ENCODE assay signal across 16 cellular contexts in genomic region chr4:82753238-82753637, GRCh38. TPM values are rescaled to one million over a fixed set of nuclear protein-coding genes. Genes with fewer than 3 reads are reported as not detected.
DNase-seq lines count a peak whose midpoint lies in the region; ATAC-seq, FAIRE-seq and TF ChIP-seq lines count a peak whose summit lies in the region.
"Had no signal": no experiment of that assay in that cellular context is flagged by ENCODE, and none has a peak within 500 bp of the region (broad histone marks: within the 10 kb centered on the region; RNA-seq: fewer than 3 reads in every experiment).

No MANE protein-coding gene starts in this region.

- H3K27me3 ChIP-seq in cardiac muscle cell = no peaks in the 10 kb centered on the region
- no peaks in the 10 kb centered on the region for H3K27me3 ChIP-seq in esophagus squamous epithelium
- H3K27me3 ChIP-seq in pancreas = no peaks in the 10 kb centered on the region
- no peaks in the 10 kb centered on the region for H3K27me3 ChIP-seq in vagina
- no peaks in the 10 kb centered on the region for H3K27me3 ChIP-seq in CD4-positive, alpha-beta T cell (ENCODE audit: control insufficient read depth, insufficient read depth, low read length)
- H3K27me3 ChIP-seq: uterus had no signal

- no peaks in the 10 kb centered on the region for H3K9me3 Mint-ChIP-seq in CD4-positive, alpha-beta T cell

- H3K36me3 ChIP-seq in cardiac muscle cell (no peaks in the 10 kb centered on the region), esophagus squamous epithelium (no peaks in the 10 kb centered on the region), pancreas (no peaks in the 10 kb centered on the region), vagina (no peaks in the 10 kb centered on the region)
- H3K36me3 ChIP-seq: uterus had no signal

- H3K27ac ChIP-seq in cardiac muscle cell = peak overlapping the region; percentile 33
- H3K27ac ChIP-seq in esophagus squamous epithelium = peak overlapping the region in 3 of 4 donors; percentile 44 to 64 (median 52)
- H3K27ac ChIP-seq in pancreas = peak overlapping the region in 2 of 4 donors; percentile 55 to 57
- peak overlapping the region; percentile 64 for H3K27ac ChIP-seq in vagina
- no peak overlapping the region for H3K27ac ChIP-seq in CD4-positive, alpha-beta T cell (ENCODE audit: low read depth, low read length)

- FAIRE-seq in pancreas (lab: Jason Lieb, UNC) = no peak
- FAIRE-seq: islet of Langerhans, TTC549 had no signal

- H3K4me3 Mint-ChIP-seq in CD4-positive, alpha-beta T cell = no peak overlapping the region
- H3K4me3 Mint-ChIP-seq: activated CD8-positive, alpha-beta T cell treated with anti-CD3 and anti-CD28 coated beads, Interleukin-2, amount 10 ng/mL, durations not matched to agents 7 days and 5 days had no signal

- peaks cover 20% of the 10 kb centered on the region for H3K4me1 ChIP-seq in cardiac muscle cell (ENCODE audit: low read depth)
- peaks cover 12 to 18% (median 14%) of the 10 kb centered on the region in 3 donors for H3K4me1 ChIP-seq in esophagus squamous epithelium
- peaks cover 6 to 24% (median 11%) of the 10 kb centered on the region in 3 donors for H3K4me1 ChIP-seq in pancreas
- H3K4me1 ChIP-seq in vagina = peaks cover 20% of the 10 kb centered on the region

- CTCF ChIA-PET in CD4-positive, alpha-beta T cell (lab: Charles Lee) = no interaction called here

- no peaks in the 10 kb centered on the region for H3K36me3 Mint-ChIP-seq in CD4-positive, alpha-beta T cell (ENCODE audit: low read depth)

- DNase-seq in cardiac muscle cell (ENCODE audit: low read depth in 1 of 2, low spot score in 1 of 2) (peak in 1 of 2 donors; percentile 41), Right ventricle myocardium superior (no peak), esophagus squamous epithelium (lab: John Stamatoyannopoulos, UW) (no peak), pancreas (peak in 4 of 6 donors; percentile 63 to 72 (median 66)), vagina (ENCODE audit: extremely low spot score in 2 of 2) (no peak), foreskin melanocyte (no peak)
- no peak for DNase-seq in CD4-positive, alpha-beta T cell
- DNase-seq: activated CD8-positive, alpha-beta T cell treated with anti-CD3 and anti-CD28 coated beads, Interleukin-2, amount 10 ng/mL, durations not matched to agents 7 days and 5 days; activated effector memory CD4-positive, alpha-beta T cell treated with Interleukin-2 at 50 U/mL for 16 hours; aorta; NCI-H2081 treated with DMSO at 0.1 percent for 48 hours; SIG-M5; uterus had no signal

- POLR2A ChIA-PET in CD4-positive, alpha-beta T cell (lab: Charles Lee) = no interaction called here

- no peaks in the 10 kb centered on the region for H3K27me3 Mint-ChIP-seq in CD4-positive, alpha-beta T cell

- H3K4me3 ChIP-seq in cardiac muscle cell (no peak overlapping the region), esophagus squamous epithelium (no peak overlapping the region), pancreas (no peak overlapping the region), vagina (no peak overlapping the region)
- H3K4me3 ChIP-seq: uterus had no signal

- H3K27ac Mint-ChIP-seq in CD4-positive, alpha-beta T cell = no peak overlapping the region
- H3K27ac Mint-ChIP-seq: activated CD8-positive, alpha-beta T cell treated with anti-CD3 and anti-CD28 coated beads, Interleukin-2, amount 10 ng/mL, durations not matched to agents 7 days and 5 days had no signal

- WGBS in esophagus squamous epithelium, 2 donors = 58 to 81% methylated on average over 4 of the region's 4 CpGs
- 27 to 38% methylated on average over 4 of the region's 4 CpGs for WGBS in pancreas, 2 donors

- no peak for TF ChIP-seq POLR2A in esophagus squamous epithelium (IDR thresholded peaks at IDR 0.05)
- no peak for TF ChIP-seq POLR2A in vagina (IDR thresholded peaks at IDR 0.05)

- TF ChIP-seq CTCF in cardiac muscle cell (IDR thresholded peaks at IDR 0.05; ENCODE audit: low read depth, low read length) (no peak), esophagus squamous epithelium (IDR thresholded peaks at IDR 0.05) (no peak), pancreas (IDR thresholded peaks at IDR 0.05) (no peak), vagina (IDR thresholded peaks at IDR 0.05) (no peak)
- no peak for TF ChIP-seq CTCF in CD4-positive, alpha-beta T cell (IDR thresholded peaks at IDR 0.05)

- intact Hi-C loops in Right ventricle myocardium superior (cut with DNase I) = no loop called here
- intact Hi-C loops in esophagus squamous epithelium (cut with DNase I) = no loop called here
- intact Hi-C loops in pancreas (cut with DNase I) = no loop called here
- intact Hi-C loops in vagina (cut with DNase I) = no loop called here
- intact Hi-C loops in CD4-positive, alpha-beta T cell (cut with DNase I, micrococcal nuclease) = no loop called here

- ATAC-seq in Right ventricle myocardium superior (ENCODE audit: poor library complexity) (no peak), pancreas (peak; percentile 87 to 95 (median 92)), GM19035 (IDR thresholded peaks at IDR 0.05; ENCODE audit: unreplicated experiment) (no peak)
- ATAC-seq in CD4-positive, alpha-beta T cell (ENCODE audit: poor library complexity) = no peak
- ATAC-seq: activated CD8-positive, alpha-beta T cell treated with anti-CD3 and anti-CD28 coated beads, Interleukin-2, amount 10 ng/mL, durations not matched to agents 7 days and 5 days had no signal

- H3K4me1 Mint-ChIP-seq in CD4-positive, alpha-beta T cell (ENCODE audit: low read depth) = no peaks in the 10 kb centered on the region

- H3K9me3 ChIP-seq in cardiac muscle cell (ENCODE audit: low read depth) (no peaks in the 10 kb centered on the region), esophagus squamous epithelium (no peaks in the 10 kb centered on the region), pancreas (no peaks in the 10 kb centered on the region), vagina (no peaks in the 10 kb centered on the region)
- no peaks in the 10 kb centered on the region for H3K9me3 ChIP-seq in CD4-positive, alpha-beta T cell (ENCODE audit: control insufficient read depth, low read length)
- H3K9me3 ChIP-seq: uterus had no signal

RNA-seq across cellular contexts. Expression of gene SCD5, which starts 45.4 kb away (rescaled TPM):
- total RNA-seq in cardiac muscle cell (4.7 and 7.4 TPM in 2 replicates), Right ventricle myocardium superior (4.9 TPM), esophagus squamous epithelium (1 to 10 TPM; 1.2 to 6.3 (median 4.3) TPM), pancreas (10 to 100 TPM; 19.1 to 41.3 (median 27.1) TPM), vagina (16.9 TPM)
- polyA plus RNA-seq in cardiac muscle cell (1.5 and 3.7 TPM in 2 replicates), pancreas (10 to 100 TPM; 30.3 to 58.3 TPM)
- under 1 TPM; 0.14 to 0.25 TPM for total RNA-seq in CD4-positive, alpha-beta T cell

Comparison
In these comparisons a context has a peak if more than half of its experiments do, and no peak if none do; other contexts are left out.
1. DNase-seq: peak in pancreas (4 of 6); none in Right ventricle myocardium superior (single experiment), esophagus squamous epithelium (single experiment), vagina (0 of 2), CD4-positive, alpha-beta T cell (0 of 10) and foreskin melanocyte (single experiment).
2. ATAC-seq: peak in pancreas (4 of 4); none in Right ventricle myocardium superior (single experiment), CD4-positive, alpha-beta T cell (single experiment) and GM19035 (single experiment).